In the genomic region with DNA sequence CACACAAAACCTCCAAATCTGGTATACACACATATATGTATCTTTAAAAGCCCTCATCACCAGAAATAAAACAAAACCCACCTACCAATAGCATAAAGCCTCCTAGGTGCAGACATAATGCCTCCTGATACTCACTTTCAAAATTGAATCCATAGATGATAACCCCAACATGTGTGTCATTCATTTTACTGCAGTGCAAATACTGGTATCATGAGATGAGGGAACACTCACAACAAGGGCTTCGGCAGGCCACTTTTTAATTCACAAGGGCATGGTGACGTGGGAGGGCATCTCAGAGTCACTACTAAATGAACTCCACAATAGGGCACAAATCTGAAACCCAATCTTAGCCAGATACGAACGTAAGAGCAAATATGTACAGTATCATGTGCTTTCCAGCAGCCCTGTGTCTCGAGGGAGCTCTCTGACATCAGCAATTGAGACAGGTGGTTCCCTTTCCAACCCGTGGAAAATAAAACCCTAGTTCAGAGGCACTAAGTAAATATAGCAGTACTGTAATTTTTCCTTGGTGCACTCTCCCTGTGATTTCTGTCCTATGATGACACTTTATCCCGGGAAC, we compare ENCODE assay signal across 13 cellular contexts. TPM values are rescaled to one million over a fixed set of nuclear protein-coding genes. Genes with fewer than 3 reads are reported as not detected.
DNase-seq lines count a peak whose midpoint lies in the region; ATAC-seq and TF ChIP-seq lines count a peak whose summit lies in the region.
"Had no signal": no experiment of that assay in that cellular context is flagged by ENCODE, and none has a peak within 500 bp of the region (broad histone marks: within the 10 kb centered on the region; RNA-seq: fewer than 3 reads in every experiment).

No MANE protein-coding gene starts in this region.

- intact Hi-C loops in heart right ventricle (cut with DNase I), result no loop called here
- intact Hi-C loops in gastrocnemius medialis (cut with DNase I; ENCODE audit: low total_unique reads), result loop anchor here (1.0 to 2.0 kb wide), 2 partner anchors 15 to 26 kb away; no protein-coding TSS in a partner anchor

- TF ChIP-seq POLR2A in gastrocnemius medialis (IDR thresholded peaks at IDR 0.05), result peak; percentile 37 to 67

- peaks cover 0 to 26% (median 8%) of the 10 kb centered on the region in 9 donors for H3K4me1 ChIP-seq in heart right ventricle
- H3K4me1 ChIP-seq in gastrocnemius medialis, result peaks cover 12 to 20% of the 10 kb centered on the region in 2 donors

- peak; percentile 42 to 98 (median 81) for DNase-seq in NCI-H1417 (lab: John Stamatoyannopoulos, UW)
- DNase-seq in NCI-H524 treated with DMSO at 0.1 percent for 48 hours (lab: John Stamatoyannopoulos, UW), result peak; percentile 36
- DNase-seq in heart right ventricle, result peak in 1 of 2 donors; percentile 16
- peak; percentile 65 to 84 for DNase-seq in gastrocnemius medialis
- DNase-seq in GM03348 (ENCODE audit: low spot score), result no peak
- no peak for DNase-seq in HK-2 (ENCODE audit: unreplicated experiment)
- DNase-seq: activated CD4-positive, alpha-beta T cell treated with anti-CD3 and anti-CD28 coated beads, Interleukin-2, amount 50 U/mL, for 4 hours; activated naive CD4-positive, alpha-beta T cell treated with anti-CD3 and anti-CD28 coated beads, Interleukin-2, amount 50 U/mL, for 16 hours; Calu3; NCI-H1048; nephron progenitor cell had no signal

- WGBS in heart right ventricle, 2 donors, result 31% methylated on average over 7 of the region's 7 CpGs

- no peak for TF ChIP-seq CTCF in heart right ventricle (IDR thresholded peaks at IDR 0.05)
- TF ChIP-seq CTCF in gastrocnemius medialis (IDR thresholded peaks at IDR 0.05 in 4 of 5, conservative IDR thresholded peaks at IDR 0.05 in 1 of 5), result no peak

- H3K4me3 ChIP-seq in heart right ventricle (no peak overlapping the region), gastrocnemius medialis (peak overlapping the region; percentile 6 to 27 (median 22))

- H3K27me3 ChIP-seq in heart right ventricle (no peaks in the 10 kb centered on the region), gastrocnemius medialis (no peaks in the 10 kb centered on the region)

- peak in 7 of 8 donors; percentile 56 to 88 (median 79) for ATAC-seq in heart right ventricle
- ATAC-seq in gastrocnemius medialis, result peak; percentile 95 to 97
- no peak for ATAC-seq in GM18858 (IDR thresholded peaks at IDR 0.05; ENCODE audit: unreplicated experiment)
- no peak for ATAC-seq in HG03135 (IDR thresholded peaks at IDR 0.05; ENCODE audit: unreplicated experiment)

- H3K36me3 ChIP-seq in heart right ventricle (no peaks in the 10 kb centered on the region), gastrocnemius medialis (no peaks in the 10 kb centered on the region)

- in situ Hi-C loops in gastrocnemius medialis (cut with MboI; ENCODE audit: low sequenced_read_pairs in 4 of 4), result no loop called here

- H3K9me3 ChIP-seq in heart right ventricle, result no peaks in the 10 kb centered on the region
- H3K9me3 ChIP-seq in gastrocnemius medialis, result no peaks in the 10 kb centered on the region

- H3K27ac ChIP-seq in heart right ventricle, result peak overlapping the region in 9 of 10 donors; percentile 12 to 70 (median 49)
- H3K27ac ChIP-seq in gastrocnemius medialis, result peak overlapping the region; percentile 64 to 84 (median 80)

RNA-seq across cellular contexts. Expression of gene PPARGC1A, which starts 14.1 kb away (rescaled TPM):
- total RNA-seq in heart right ventricle, result 100 to 1,000 TPM in 7 of 10 donors, 10 to 100 TPM in 3; 66.3 to 200 (median 106) TPM
- polyA plus RNA-seq in heart right ventricle, result 10 to 100 TPM; 11.8 to 27.7 TPM
- total RNA-seq in gastrocnemius medialis, result 10 to 100 TPM; 30.6 to 68.9 (median 52.3) TPM

Comparison
In these comparisons a context has a peak if more than half of its experiments do, and no peak if none do; other contexts are left out.
1. DNase-seq: peak in NCI-H1417 (3 of 3), NCI-H524 treated with DMSO at 0.1 percent for 48 hours (single experiment) and gastrocnemius medialis (2 of 2); none in GM03348 (single experiment) and HK-2 (single experiment).
2. ATAC-seq: peak in heart right ventricle (7 of 8) and gastrocnemius medialis (2 of 2); none in GM18858 (single experiment) and HG03135 (single experiment).
3. H3K4me3 ChIP-seq: peak in gastrocnemius medialis (4 of 4); none in heart right ventricle (0 of 10).